Comparison of ENCODE assay signal across 11 cellular contexts in genomic region chrX:15856580-15856979, GRCh38. TPM values are rescaled to one million over a fixed set of nuclear protein-coding genes. Genes with fewer than 3 reads are reported as not detected.
DNase-seq lines count a peak whose midpoint lies in the region; ATAC-seq and TF ChIP-seq lines count a peak whose summit lies in the region.
"Had no signal": no experiment of that assay in that cellular context is flagged by ENCODE, and none has a peak within 500 bp of the region (broad histone marks: within the 10 kb centered on the region; RNA-seq: fewer than 3 reads in every experiment).

No MANE protein-coding gene starts in this region.

- H3K36me3 ChIP-seq in right atrium auricular region (no peaks in the 10 kb centered on the region), OCI-LY3 (replicated peaks; ENCODE audit: low read depth, low read length) (no peaks in the 10 kb centered on the region), ovary (no peaks in the 10 kb centered on the region)

- H3K4me1 ChIP-seq in right atrium auricular region: peaks cover 0 to 21% of the 10 kb centered on the region in 2 donors
- no peaks in the 10 kb centered on the region for H3K4me1 ChIP-seq in right cardiac atrium (ENCODE audit: control insufficient read depth, insufficient read depth, low read length)
- H3K4me1 ChIP-seq in OCI-LY3 (ENCODE audit: low read length): peaks cover 18% of the 10 kb centered on the region
- H3K4me1 ChIP-seq in ovary (ENCODE audit: insufficient read depth): peaks cover 2% of the 10 kb centered on the region

- no peaks in the 10 kb centered on the region for H3K27me3 ChIP-seq in right atrium auricular region
- no peaks in the 10 kb centered on the region for H3K27me3 ChIP-seq in right cardiac atrium (ENCODE audit: control insufficient read depth, insufficient read depth)
- H3K27me3 ChIP-seq in OCI-LY3 (ENCODE audit: low read depth, low read length): no peaks in the 10 kb centered on the region
- no peaks in the 10 kb centered on the region for H3K27me3 ChIP-seq in layer of hippocampus (ENCODE audit: control insufficient read depth, insufficient read depth, low read length)
- no peaks in the 10 kb centered on the region for H3K27me3 ChIP-seq in ovary

- peaks cover 12% of the 10 kb centered on the region for H3K27me3 Mint-ChIP-seq in type B pancreatic cell

- H3K9me3 Mint-ChIP-seq in type B pancreatic cell: no peaks in the 10 kb centered on the region
- H3K9me3 Mint-ChIP-seq: activated CD4-positive, alpha-beta memory T cell treated with anti-CD3 and anti-CD28 coated beads, Interleukin-2, amount 10 ng/mL, durations not matched to agents 7 days and 5 days had no signal

- TF ChIP-seq CTCF in right atrium auricular region (IDR thresholded peaks at IDR 0.05) (no peak), OCI-LY3 (IDR thresholded peaks at IDR 0.05; ENCODE audit: low read depth, low read length) (no peak), type B pancreatic cell (conservative IDR thresholded peaks at IDR 0.05) (no peak), GM13977 (IDR thresholded peaks at IDR 0.05; ENCODE audit: extremely low read depth, insufficient read depth, missing control alignments) (no peak), ovary (IDR thresholded peaks at IDR 0.05) (no peak)

- peak overlapping the region; percentile 87 for H3K4me2 ChIP-seq in OCI-LY3 (ENCODE audit: low read length)

- TF ChIP-seq POLR2A in ovary (IDR thresholded peaks at IDR 0.05): no peak

- peak overlapping the region; percentile 98 for H3K4me3 Mint-ChIP-seq in type B pancreatic cell
- H3K4me3 Mint-ChIP-seq: activated CD4-positive, alpha-beta memory T cell treated with anti-CD3 and anti-CD28 coated beads, Interleukin-2, amount 10 ng/mL, durations not matched to agents 7 days and 5 days had no signal

- no peak for TF ChIP-seq EP300 in ovary (IDR thresholded peaks at IDR 0.05)

- peak overlapping the region; percentile 86; the same call in 1 of the 2 replicates for H3K9ac ChIP-seq in OCI-LY3 (ENCODE audit: low read length)

- intact Hi-C loops in right cardiac atrium (cut with DNase I): no loop called here
- intact Hi-C loops in ovary (cut with DNase I): no loop called here

- H3K4me3 ChIP-seq in right atrium auricular region: no peak overlapping the region
- H3K4me3 ChIP-seq in right cardiac atrium (ENCODE audit: low read length): no peak overlapping the region
- peak overlapping the region; percentile 84 for H3K4me3 ChIP-seq in OCI-LY3 (ENCODE audit: low read length)
- H3K4me3 ChIP-seq in ovary: no peak overlapping the region

- DNase-seq in right atrium auricular region (ENCODE audit: low spot score) (no peak), right cardiac atrium (no peak), type B pancreatic cell (ENCODE audit: extremely low spot score, unreplicated experiment) (no peak), NCI-H2029 (lab: John Stamatoyannopoulos, UW) (no peak), GM13977 (ENCODE audit: low spot score) (no peak), ovary (no peak)
- DNase-seq: activated CD4-positive, alpha-beta memory T cell treated with anti-CD3 and anti-CD28 coated beads, Interleukin-2, amount 10 ng/mL, durations not matched to agents 7 days and 5 days; NCI-H2107; SIG-M5 had no signal

- no peak for ATAC-seq in right cardiac atrium

- H3K36me3 Mint-ChIP-seq in type B pancreatic cell: no peaks in the 10 kb centered on the region

- H3K27ac ChIP-seq in right atrium auricular region (peak overlapping the region; percentile 87 to 93), right cardiac atrium (ENCODE audit: low read length) (no peak overlapping the region), OCI-LY3 (ENCODE audit: low read length) (peak overlapping the region; percentile 86; the same call in 1 of the 2 replicates), layer of hippocampus (ENCODE audit: low read depth, low read length) (peak overlapping the region; percentile 30), ovary (no peak overlapping the region)

- H4K20me1 ChIP-seq in OCI-LY3 (ENCODE audit: insufficient read depth, low read length): no peaks in the 10 kb centered on the region

- 19% methylated on average over 2 of the region's 2 CpGs for WGBS in right cardiac atrium
- 27 to 37% (median 32%) methylated on average over 2 of the region's 2 CpGs for WGBS in ovary, 3 donors

- H3K27ac Mint-ChIP-seq in type B pancreatic cell: peak overlapping the region; percentile 71
- H3K27ac Mint-ChIP-seq: activated CD4-positive, alpha-beta memory T cell treated with anti-CD3 and anti-CD28 coated beads, Interleukin-2, amount 10 ng/mL, durations not matched to agents 7 days and 5 days had no signal

- peaks cover 12% of the 10 kb centered on the region for H3K79me2 ChIP-seq in OCI-LY3 (ENCODE audit: low read length)

- peak overlapping the region; percentile 55 for H2AFZ ChIP-seq in OCI-LY3 (ENCODE audit: low read depth, low read length)

- peaks cover 19% of the 10 kb centered on the region for H3K4me1 Mint-ChIP-seq in type B pancreatic cell (ENCODE audit: unreplicated experiment)

- H3K9me3 ChIP-seq in right atrium auricular region (no peaks in the 10 kb centered on the region), right cardiac atrium (ENCODE audit: control insufficient read depth, low read length) (no peaks in the 10 kb centered on the region), OCI-LY3 (ENCODE audit: insufficient read depth, low read length) (no peaks in the 10 kb centered on the region), ovary (no peaks in the 10 kb centered on the region)

- in situ Hi-C loops in GM13977 (cut with MboI; ENCODE audit: low pct_unique_long_range_greater_than_20kb, low sequenced_read_pairs, unreplicated experiment): no loop called here

RNA-seq across cellular contexts. Expression of gene AP1S2, which starts 2.0 kb away (rescaled TPM):
- total RNA-seq in right atrium auricular region: 100 to 1,000 TPM; 101 to 184 TPM
- 10 to 100 TPM; 70.6 to 81.0 (median 75.0) TPM for total RNA-seq in right cardiac atrium
- 66.8 TPM for polyA plus RNA-seq in right cardiac atrium
- 51.4 and 87.8 TPM in 2 replicates for total RNA-seq in type B pancreatic cell (ENCODE audit: low replicate concordance)
- total RNA-seq in ovary: 10 to 100 TPM; 13.0 to 25.1 (median 16.6) TPM
- 10 to 100 TPM; 15.5 to 33.1 TPM for polyA plus RNA-seq in ovary

Comparison
In these comparisons a context has a peak if more than half of its experiments do, and no peak if none do; other contexts are left out.
1. H3K27ac ChIP-seq: peak in right atrium auricular region (2 of 2), OCI-LY3 (single experiment) and layer of hippocampus (single experiment); none in right cardiac atrium (single experiment) and ovary (0 of 2).